ENCODE assay signal across 1 cellular context in the genomic region with DNA sequence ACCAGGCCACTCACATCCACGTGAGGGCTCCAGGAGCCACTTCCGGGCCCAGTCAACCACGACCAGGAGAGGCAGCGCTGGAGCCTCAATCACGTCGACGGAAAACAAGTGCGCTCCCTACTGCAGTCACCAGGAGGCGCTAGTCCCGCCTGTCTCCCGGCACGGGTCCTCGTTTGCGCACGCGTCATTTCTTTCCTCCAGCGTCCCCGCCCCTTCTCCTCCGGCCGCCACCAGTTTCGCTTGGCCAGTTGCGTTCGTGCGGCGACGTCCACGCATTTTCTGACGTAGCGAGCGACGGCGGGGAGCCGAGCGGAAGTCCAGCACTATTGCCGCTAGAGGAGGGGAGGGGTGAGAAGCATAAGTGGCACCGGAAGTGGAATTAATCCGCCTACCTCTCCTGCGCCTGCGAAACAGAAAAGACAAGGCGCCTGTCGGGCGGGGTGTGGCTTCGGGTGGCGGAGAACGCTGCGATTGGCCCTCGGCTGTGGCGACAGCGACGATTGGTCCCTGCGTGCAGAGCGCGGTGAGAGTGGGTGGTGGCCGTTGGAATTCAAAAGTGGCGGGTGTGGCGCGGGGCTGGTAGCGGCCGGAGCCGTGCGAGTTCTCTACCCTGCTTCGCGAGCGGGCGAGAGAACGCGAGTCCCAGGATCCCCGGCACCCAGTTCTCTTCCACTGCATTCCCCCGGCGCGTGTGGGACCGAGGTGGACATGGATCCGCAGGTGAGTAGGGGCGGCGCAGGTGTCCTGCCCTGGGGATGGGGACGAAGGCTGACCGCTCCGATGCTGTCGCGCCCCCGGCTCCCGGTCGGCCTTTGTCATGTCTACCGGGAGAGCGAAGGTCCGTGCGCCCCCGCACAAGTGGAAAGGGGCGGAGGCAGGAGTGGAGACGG.
TF ChIP-seq lines count a peak whose summit lies in the region.

A gene with protein sequence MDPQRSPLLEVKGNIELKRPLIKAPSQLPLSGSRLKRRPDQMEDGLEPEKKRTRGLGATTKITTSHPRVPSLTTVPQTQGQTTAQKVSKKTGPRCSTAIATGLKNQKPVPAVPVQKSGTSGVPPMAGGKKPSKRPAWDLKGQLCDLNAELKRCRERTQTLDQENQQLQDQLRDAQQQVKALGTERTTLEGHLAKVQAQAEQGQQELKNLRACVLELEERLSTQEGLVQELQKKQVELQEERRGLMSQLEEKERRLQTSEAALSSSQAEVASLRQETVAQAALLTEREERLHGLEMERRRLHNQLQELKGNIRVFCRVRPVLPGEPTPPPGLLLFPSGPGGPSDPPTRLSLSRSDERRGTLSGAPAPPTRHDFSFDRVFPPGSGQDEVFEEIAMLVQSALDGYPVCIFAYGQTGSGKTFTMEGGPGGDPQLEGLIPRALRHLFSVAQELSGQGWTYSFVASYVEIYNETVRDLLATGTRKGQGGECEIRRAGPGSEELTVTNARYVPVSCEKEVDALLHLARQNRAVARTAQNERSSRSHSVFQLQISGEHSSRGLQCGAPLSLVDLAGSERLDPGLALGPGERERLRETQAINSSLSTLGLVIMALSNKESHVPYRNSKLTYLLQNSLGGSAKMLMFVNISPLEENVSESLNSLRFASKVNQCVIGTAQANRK (plus strand): TSS at position 546 of the 890 bp plus-strand sequence. CDS start 163 bp downstream, at position 709.

TF ChIP-seq in A549, 52 proteins besides CTCF, POLR2A, EP300 and RAD21 (continued from another document):
- TF ChIP-seq POLR2AphosphoS2 (conservative IDR thresholded peaks at IDR 0.05; ENCODE audit: low read length): no peak
- peak; percentile 75 for TF ChIP-seq MYC (IDR thresholded peaks at IDR 0.05; ENCODE audit: borderline replicate concordance, low read length)
- TF ChIP-seq SMC3 (IDR thresholded peaks at IDR 0.05): peak; percentile 75
- no peak for TF ChIP-seq ESRRA (IDR thresholded peaks at IDR 0.05; ENCODE audit: borderline replicate concordance, low read length)
- TF ChIP-seq PHF8 (IDR thresholded peaks at IDR 0.05; ENCODE audit: borderline replicate concordance, low read depth): 0 out of 2 replicates have a peak, but pooled peaks have one; percentile 22
- no peak for TF ChIP-seq RNF2 (IDR thresholded peaks at IDR 0.05; ENCODE audit: borderline replicate concordance, low read depth)
- no peak for TF ChIP-seq CBX8 (IDR thresholded peaks at IDR 0.05)
- TF ChIP-seq HOXA7 (CRISPR knock-in tag; IDR thresholded peaks at IDR 0.05): no peak
- no peak for TF ChIP-seq NR3C1 (IDR thresholded peaks at IDR 0.05)
- no peak for TF ChIP-seq CHD2 (IDR thresholded peaks at IDR 0.05; ENCODE audit: low read length, partially characterized antibody)
- TF ChIP-seq CEBPB (IDR thresholded peaks at IDR 0.05): no peak; a peak in 1 of 4 replicates
- no peak for TF ChIP-seq JUNB (IDR thresholded peaks at IDR 0.05)
- TF ChIP-seq, protein P1, sequence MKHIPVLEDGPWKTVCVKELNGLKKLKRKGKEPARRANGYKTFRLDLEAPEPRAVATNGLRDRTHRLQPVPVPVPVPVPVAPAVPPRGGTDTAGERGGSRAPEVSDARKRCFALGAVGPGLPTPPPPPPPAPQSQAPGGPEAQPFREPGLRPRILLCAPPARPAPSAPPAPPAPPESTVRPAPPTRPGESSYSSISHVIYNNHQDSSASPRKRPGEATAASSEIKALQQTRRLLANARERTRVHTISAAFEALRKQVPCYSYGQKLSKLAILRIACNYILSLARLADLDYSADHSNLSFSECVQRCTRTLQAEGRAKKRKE (CRISPR knock-in tag; IDR thresholded peaks at IDR 0.05; ENCODE audit: low read depth): no peak
- TF ChIP-seq CBX2 (IDR thresholded peaks at IDR 0.05; ENCODE audit: borderline replicate concordance, low read depth): no peak
- no peak for TF ChIP-seq HDAC2 (IDR thresholded peaks at IDR 0.05)
- TF ChIP-seq, protein P2, sequence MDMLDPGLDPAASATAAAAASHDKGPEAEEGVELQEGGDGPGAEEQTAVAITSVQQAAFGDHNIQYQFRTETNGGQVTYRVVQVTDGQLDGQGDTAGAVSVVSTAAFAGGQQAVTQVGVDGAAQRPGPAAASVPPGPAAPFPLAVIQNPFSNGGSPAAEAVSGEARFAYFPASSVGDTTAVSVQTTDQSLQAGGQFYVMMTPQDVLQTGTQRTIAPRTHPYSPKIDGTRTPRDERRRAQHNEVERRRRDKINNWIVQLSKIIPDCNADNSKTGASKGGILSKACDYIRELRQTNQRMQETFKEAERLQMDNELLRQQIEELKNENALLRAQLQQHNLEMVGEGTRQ (IDR thresholded peaks at IDR 0.05): peak; percentile 56
- no peak for TF ChIP-seq ZFP36 (IDR thresholded peaks at IDR 0.05; ENCODE audit: borderline replicate concordance, partially characterized antibody)
- TF ChIP-seq EHF (CRISPR knock-in tag; IDR thresholded peaks at IDR 0.05): 0 out of 2 replicates have a peak, but pooled peaks have one; percentile 48
- TF ChIP-seq MAX (IDR thresholded peaks at IDR 0.05): peak; percentile 88
- TF ChIP-seq RCOR1 (IDR thresholded peaks at IDR 0.05; ENCODE audit: low read depth, low read length): no peak
- TF ChIP-seq CHD4 (IDR thresholded peaks at IDR 0.05; ENCODE audit: borderline replicate concordance): no peak
- no peak for TF ChIP-seq HOXB13 (CRISPR knock-in tag; IDR thresholded peaks at IDR 0.05; ENCODE audit: low read depth)
- peak; percentile 52; the same call in 1 of the 2 replicates for TF ChIP-seq RFX5 (IDR thresholded peaks at IDR 0.05)
- TF ChIP-seq E2F6 (IDR thresholded peaks at IDR 0.05; ENCODE audit: borderline replicate concordance, low read depth): peak; percentile 59; the same call in 1 of the 2 replicates
- 0 out of 2 replicates have a peak, but pooled peaks have one; percentile 38 for TF ChIP-seq TP53 (CRISPR knock-in tag; IDR thresholded peaks at IDR 0.05)
- no peak for TF ChIP-seq PBX3 (IDR thresholded peaks at IDR 0.05)
- peak; percentile 37 for TF ChIP-seq MAFK (IDR thresholded peaks at IDR 0.05; ENCODE audit: partially characterized antibody)
- no peak for TF ChIP-seq HMGXB4 (CRISPR knock-in tag; IDR thresholded peaks at IDR 0.05; ENCODE audit: borderline replicate concordance)
- TF ChIP-seq HOXB5 (CRISPR knock-in tag; IDR thresholded peaks at IDR 0.05): no peak
- TF ChIP-seq FOSL2 (IDR thresholded peaks at IDR 0.05): no peak
- peak; percentile 12; the same call in 1 of the 2 replicates for TF ChIP-seq FOSL2 (CRISPR knock-in tag; IDR thresholded peaks at IDR 0.05)
- TF ChIP-seq RARB (CRISPR knock-in tag; IDR thresholded peaks at IDR 0.05): no peak
- no peak for TF ChIP-seq REST (IDR thresholded peaks at IDR 0.05)
- peak in 1 of 2 experiments; percentile 44; a peak in 1 of 5 replicates for TF ChIP-seq JUN (IDR thresholded peaks at IDR 0.05)
- no peak for TF ChIP-seq EHMT2 (IDR thresholded peaks at IDR 0.05; ENCODE audit: low read depth)
